19 cellular contexts compared by ENCODE assay signal in the genomic region with DNA sequence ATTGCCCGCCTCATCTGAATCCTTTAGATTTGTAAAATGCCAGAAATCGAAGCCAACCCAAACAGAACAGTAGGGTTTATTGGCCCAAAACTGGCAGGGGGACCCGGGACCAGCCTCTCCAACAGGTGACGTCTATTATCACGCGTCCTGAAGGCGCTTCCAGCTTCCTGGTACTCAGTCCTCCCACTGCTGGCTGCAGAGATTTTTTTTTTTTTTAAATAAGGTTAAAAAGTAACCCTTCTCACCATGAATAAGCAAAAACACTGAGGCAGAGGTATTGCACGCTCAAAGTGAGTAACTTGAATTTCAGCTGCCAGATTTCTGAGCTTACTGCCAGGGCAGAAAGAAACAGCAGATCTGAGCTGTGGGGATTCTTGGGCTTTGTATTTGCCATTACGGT. TPM values are rescaled to one million over a fixed set of nuclear protein-coding genes. Genes with fewer than 3 reads are reported as not detected.
A peak's percentile ranks its signal among the peaks of the same experiment; 100 is the strongest.
DNase-seq lines count a peak whose midpoint lies in the region; ATAC-seq, FAIRE-seq and TF ChIP-seq lines count a peak whose summit lies in the region.
"Had no signal": no experiment of that assay in that cellular context is flagged by ENCODE, and none has a peak within 500 bp of the region (broad histone marks: within the 10 kb centered on the region; RNA-seq: fewer than 3 reads in every experiment).

No MANE protein-coding gene starts in this region.

- H3K27ac ChIP-seq in spleen, result no peak overlapping the region
- H3K27ac ChIP-seq: neural progenitor cell had no signal

- WGBS in spleen, 5 donors, result 80 to 92% (median 89%) methylated on average over 9 of the region's 9 CpGs

- no peaks in the 10 kb centered on the region for H3K27me3 ChIP-seq in spleen (replicated peaks in 1 of 7)
- H3K27me3 ChIP-seq: ascending aorta, neural progenitor cell had no signal

- H3K9me3 ChIP-seq in mucosa of descending colon (no peaks in the 10 kb centered on the region), spleen (no peaks in the 10 kb centered on the region)
- H3K9me3 ChIP-seq: ascending aorta had no signal

- no peaks in the 10 kb centered on the region for H3K4me1 ChIP-seq in mucosa of descending colon (ENCODE audit: low read depth)
- peaks cover 0 to 6% (median 0%) of the 10 kb centered on the region in 6 donors for H3K4me1 ChIP-seq in spleen
- H3K4me1 ChIP-seq: ascending aorta, neural progenitor cell had no signal

- DNase-seq in ACHN (peak; percentile 87), RCC 7860 (ENCODE audit: low spot score) (peak; percentile 76), glomerular visceral epithelial cell (ENCODE audit: extremely low spot score) (peak; percentile 59), mucosa of descending colon (peak; percentile 41 to 56 (median 48)), UCSD-AML1 (lab: John Stamatoyannopoulos, UW; ENCODE audit: unreplicated experiment) (no peak), spleen (no peak), T-helper 9 cell (no peak), GDM1 (lab: John Stamatoyannopoulos, UW) (no peak)
- DNase-seq: activated CD4-positive, alpha-beta T cell treated with anti-CD3 and anti-CD28 coated beads for 1 hour; effector memory CD8-positive, alpha-beta T cell; NCI-H1436 treated with DMSO at 0.1 percent for 48 hours; NCI-H2171; NCI-H69; stimulated activated CD8-positive, alpha-beta memory T cell treated with anti-CD3 and anti-CD28 coated beads, Interleukin-4, amount 100 ng/mL, for 48 hours had no signal

- intact Hi-C loops in mucosa of descending colon (cut with DNase I, micrococcal nuclease), result no loop called here
- intact Hi-C loops in spleen (cut with DNase I; ENCODE audit: low total_unique reads), result no loop called here

- peak; percentile 80 for ATAC-seq in mucosa of descending colon
- ATAC-seq: activated naive CD4-positive, alpha-beta T cell treated with anti-CD3 and anti-CD28 coated beads, Interleukin-2, amount 50 U/mL, for 72 hours; effector memory CD8-positive, alpha-beta T cell; Right ventricle myocardium inferior had no signal

- no peaks in the 10 kb centered on the region for H3K36me3 ChIP-seq in mucosa of descending colon (ENCODE audit: low read depth)
- no peaks in the 10 kb centered on the region for H3K36me3 ChIP-seq in spleen
- H3K36me3 ChIP-seq: ascending aorta, neural progenitor cell had no signal

- no peak for TF ChIP-seq POLR2A in spleen (IDR thresholded peaks at IDR 0.05)

- TF ChIP-seq CTCF in mucosa of descending colon (IDR thresholded peaks at IDR 0.05) (no peak), spleen (IDR thresholded peaks at IDR 0.05 in 8 of 11, conservative IDR thresholded peaks at IDR 0.05 in 3 of 11) (no peak)

- in situ Hi-C loops in ACHN (cut with HindIII; ENCODE audit: low pct_ligation_motif_present, low pct_unique_long_range_greater_than_20kb, low sequenced_read_pairs), result no loop called here

- peak; percentile 79 for FAIRE-seq in RCC 7860 (lab: Jason Lieb, UNC)
- FAIRE-seq: A204.1 had no signal

- H3K4me3 ChIP-seq in mucosa of descending colon, result no peak overlapping the region
- no peak overlapping the region for H3K4me3 ChIP-seq in spleen
- H3K4me3 ChIP-seq: ascending aorta, neural progenitor cell had no signal

RNA-seq across cellular contexts. Expression of a gene that starts 54.4 kb away (rescaled TPM):
- total RNA-seq in mucosa of descending colon, result 10 to 100 TPM; 10.2 to 15.3 (median 15.0) TPM
- 10 to 100 TPM; 14.0 to 23.3 (median 19.5) TPM for total RNA-seq in spleen
- polyA plus RNA-seq in spleen, result 1 to 10 TPM; 3.6 to 5.4 (median 3.9) TPM

Comparison
In these comparisons a context has a peak if more than half of its experiments do, and no peak if none do; other contexts are left out.
1. DNase-seq: peak in ACHN (single experiment), RCC 7860 (single experiment), glomerular visceral epithelial cell (single experiment) and mucosa of descending colon (3 of 3); none in UCSD-AML1 (single experiment), spleen (single experiment), T-helper 9 cell (single experiment) and GDM1 (single experiment).